8 cellular contexts compared by ENCODE assay signal in the genomic region with DNA sequence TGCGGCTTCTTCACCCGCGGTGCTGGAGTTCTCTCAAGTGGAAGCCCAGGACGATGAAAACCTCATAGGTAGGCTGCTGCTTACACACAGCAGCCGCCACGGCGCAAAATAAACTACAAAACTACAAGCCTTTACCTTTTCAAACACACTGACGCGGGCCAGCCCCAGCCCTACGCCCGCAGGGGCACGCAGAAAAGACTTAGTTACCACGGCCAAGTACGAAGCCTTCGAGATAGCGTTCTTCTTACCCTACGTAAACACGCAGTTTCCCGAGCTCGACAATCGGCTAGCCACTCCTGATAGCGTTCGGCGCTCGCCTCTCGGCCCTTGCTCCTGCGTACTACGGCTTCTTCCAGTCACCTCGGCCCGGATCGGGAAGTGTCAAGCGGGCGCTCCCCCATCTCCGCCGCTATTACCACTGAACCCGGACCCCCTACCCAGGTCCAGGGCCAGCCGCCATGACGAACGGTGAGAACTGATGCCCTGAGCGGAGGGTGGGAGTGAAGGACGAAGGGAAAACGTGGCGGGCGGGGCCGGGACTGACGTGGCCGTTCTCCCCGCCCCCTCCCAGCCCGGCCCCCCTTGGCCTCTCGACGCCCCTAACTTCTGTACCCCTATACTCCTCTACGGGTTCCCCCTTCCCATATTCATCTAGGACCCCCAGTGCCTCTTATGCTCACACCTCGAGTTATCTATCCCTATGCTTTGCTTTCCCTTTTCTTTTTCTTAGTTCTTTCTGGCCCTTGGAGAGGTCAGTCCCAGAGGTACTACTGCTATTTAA. TPM values are rescaled to one million over a fixed set of nuclear protein-coding genes. Genes with fewer than 3 reads are reported as not detected.
A peak's percentile ranks its signal among the peaks of the same experiment; 100 is the strongest.
DNase-seq lines count a peak whose midpoint lies in the region; ATAC-seq, FAIRE-seq and TF ChIP-seq lines count a peak whose summit lies in the region.

A gene (plus strand): TSS at position 350 of the 781 bp plus-strand sequence. CDS start 109 bp downstream, at position 459.

- H3K27me3 ChIP-seq in Loucy (ENCODE audit: insufficient read depth, low read length, poor library complexity, severe bottlenecking) (no peaks in the 10 kb centered on the region), RWPE2 (ENCODE audit: insufficient read depth, poor library complexity, severe bottlenecking) (no peaks in the 10 kb centered on the region)

- H3K27ac Mint-ChIP-seq in activated T-helper 2 cell treated with anti-CD3 and anti-CD28 coated beads, Interferon-gamma antibody, Interleukin-2, Interleukin-4, amounts not matched to agents 10 μg/mL and 5 μg/mL and 100 μg/mL, durations not matched to agents 14 hours and 24 hours and 36 hours = peak within 1 kb of the TSS; percentile 96
- H3K27ac Mint-ChIP-seq in natural killer cell treated with Interleukin-12 subunit alpha and Interleukin-12 subunit beta and Interleukin-15 and Interleukin-18, amount 100 ng/mL, for 72 hours = peak within 1 kb of the TSS; percentile 81 to 98

- ATAC-seq in RWPE2 (ENCODE audit: low read depth) = peak; percentile 89
- peak; percentile 97 for ATAC-seq in natural killer cell treated with Interleukin-12 subunit alpha and Interleukin-12 subunit beta and Interleukin-15 and Interleukin-18, amount 100 ng/mL, for 72 hours
- ATAC-seq in stimulated activated naive CD8-positive, alpha-beta T cell treated with anti-CD3 and anti-CD28 coated beads, Interleukin-15, Interleukin-2, amounts not matched to agents 100 U/mL and 50 U/mL, for 24 hours = peak; percentile 94

- H3K4me2 ChIP-seq in Loucy (ENCODE audit: low read depth, low read length, poor library complexity, severe bottlenecking) = peak within 1 kb of the TSS; percentile 93

- TF ChIP-seq POLR2A in H54 (IDR thresholded peaks at IDR 0.05; ENCODE audit: low read depth, low read length) = peak; percentile 64

- peaks cover 29% of the 10 kb centered on the region for H3K36me3 Mint-ChIP-seq in activated T-helper 2 cell treated with anti-CD3 and anti-CD28 coated beads, Interferon-gamma antibody, Interleukin-2, Interleukin-4, amounts not matched to agents 10 μg/mL and 5 μg/mL and 100 μg/mL, durations not matched to agents 14 hours and 24 hours and 36 hours (ENCODE audit: low read depth)
- peaks cover 10% of the 10 kb centered on the region for H3K36me3 Mint-ChIP-seq in natural killer cell treated with Interleukin-12 subunit alpha and Interleukin-12 subunit beta and Interleukin-15 and Interleukin-18, amount 100 ng/mL, for 72 hours

- FAIRE-seq in H54 (lab: Jason Lieb, UNC) = no peak

- H3K4me3 ChIP-seq in Loucy (ENCODE audit: low read length, poor library complexity, severe bottlenecking) (peak within 1 kb of the TSS; percentile 88), RWPE2 (ENCODE audit: severe bottlenecking) (peak within 1 kb of the TSS; percentile 89)

- H3K9ac ChIP-seq in Loucy (ENCODE audit: low read depth, low read length, poor library complexity, severe bottlenecking) = peak within 1 kb of the TSS; percentile 80

- peaks cover 32% of the 10 kb centered on the region for H3K79me2 ChIP-seq in Loucy (ENCODE audit: insufficient read depth, low read length)

- H3K9me2 ChIP-seq in Loucy (replicated peaks; ENCODE audit: low read depth, low read length) = no peaks in the 10 kb centered on the region

- H3K4me3 Mint-ChIP-seq in activated T-helper 2 cell treated with anti-CD3 and anti-CD28 coated beads, Interferon-gamma antibody, Interleukin-2, Interleukin-4, amounts not matched to agents 10 μg/mL and 5 μg/mL and 100 μg/mL, durations not matched to agents 14 hours and 24 hours and 36 hours (ENCODE audit: low read depth) = peak within 1 kb of the TSS; percentile 99
- peak within 1 kb of the TSS; percentile 92 for H3K4me3 Mint-ChIP-seq in natural killer cell treated with Interleukin-12 subunit alpha and Interleukin-12 subunit beta and Interleukin-15 and Interleukin-18, amount 100 ng/mL, for 72 hours

- H3K4me1 Mint-ChIP-seq in activated T-helper 2 cell treated with anti-CD3 and anti-CD28 coated beads, Interferon-gamma antibody, Interleukin-2, Interleukin-4, amounts not matched to agents 10 μg/mL and 5 μg/mL and 100 μg/mL, durations not matched to agents 14 hours and 24 hours and 36 hours (ENCODE audit: low read depth) = peaks cover 25% of the 10 kb centered on the region
- H3K4me1 Mint-ChIP-seq in natural killer cell treated with Interleukin-12 subunit alpha and Interleukin-12 subunit beta and Interleukin-15 and Interleukin-18, amount 100 ng/mL, for 72 hours (ENCODE audit: low read depth in 2 of 2) = peaks cover 25 to 34% of the 10 kb centered on the region in 2 donors

- TF ChIP-seq CTCF in Loucy (conservative IDR thresholded peaks at IDR 0.05; ENCODE audit: low read length) (no peak), RWPE2 (IDR thresholded peaks at IDR 0.05; ENCODE audit: poor library complexity, severe bottlenecking) (no peak)

- peaks cover 11% of the 10 kb centered on the region for H4K20me1 ChIP-seq in Loucy (ENCODE audit: insufficient read depth, low read length, poor library complexity, severe bottlenecking)

- no peaks in the 10 kb centered on the region for H3F3A ChIP-seq in Loucy (ENCODE audit: low read depth)

- DNase-seq in EL (peak; percentile 93), H54 (ENCODE audit: insufficient read length, low spot score) (peak; percentile 66), RWPE2 (ENCODE audit: low spot score) (peak; percentile 90), fibroblast of peridontal ligament (ENCODE audit: extremely low read depth) (peak; percentile 96)
- DNase-seq in activated T-helper 2 cell treated with anti-CD3 and anti-CD28 coated beads, Interferon-gamma antibody, Interleukin-2, Interleukin-4, amounts not matched to agents 10 μg/mL and 5 μg/mL and 100 μg/mL, durations not matched to agents 14 hours and 24 hours and 36 hours (ENCODE audit: low spot score) = peak; percentile 88
- DNase-seq in natural killer cell treated with Interleukin-12 subunit alpha and Interleukin-12 subunit beta and Interleukin-15 and Interleukin-18, amount 100 ng/mL, for 72 hours (ENCODE audit: low spot score) = peak; percentile 92
- DNase-seq in stimulated activated naive CD8-positive, alpha-beta T cell treated with anti-CD3 and anti-CD28 coated beads, Interleukin-15, Interleukin-2, amounts not matched to agents 100 U/mL and 50 U/mL, for 24 hours = peak; percentile 87

- H3K9me3 ChIP-seq in Loucy (ENCODE audit: insufficient read depth, low read depth, low read length) (no peaks in the 10 kb centered on the region), RWPE2 (ENCODE audit: severe bottlenecking) (no peaks in the 10 kb centered on the region)

- no peaks in the 10 kb centered on the region for H3K27me3 Mint-ChIP-seq in activated T-helper 2 cell treated with anti-CD3 and anti-CD28 coated beads, Interferon-gamma antibody, Interleukin-2, Interleukin-4, amounts not matched to agents 10 μg/mL and 5 μg/mL and 100 μg/mL, durations not matched to agents 14 hours and 24 hours and 36 hours (ENCODE audit: low read depth)
- H3K27me3 Mint-ChIP-seq in natural killer cell treated with Interleukin-12 subunit alpha and Interleukin-12 subunit beta and Interleukin-15 and Interleukin-18, amount 100 ng/mL, for 72 hours = no peaks in the 10 kb centered on the region

- H3K4me1 ChIP-seq in Loucy (ENCODE audit: insufficient read depth, low read length, poor library complexity, severe bottlenecking) = peaks cover 23% of the 10 kb centered on the region
- peaks cover 9% of the 10 kb centered on the region for H3K4me1 ChIP-seq in RWPE2 (ENCODE audit: insufficient read depth, poor library complexity, severe bottlenecking)

- peak within 1 kb of the TSS; percentile 64 for H3K27ac ChIP-seq in RWPE2 (ENCODE audit: poor library complexity, severe bottlenecking)

- H3K9me3 Mint-ChIP-seq in activated T-helper 2 cell treated with anti-CD3 and anti-CD28 coated beads, Interferon-gamma antibody, Interleukin-2, Interleukin-4, amounts not matched to agents 10 μg/mL and 5 μg/mL and 100 μg/mL, durations not matched to agents 14 hours and 24 hours and 36 hours = no peaks in the 10 kb centered on the region
- no peaks in the 10 kb centered on the region for H3K9me3 Mint-ChIP-seq in natural killer cell treated with Interleukin-12 subunit alpha and Interleukin-12 subunit beta and Interleukin-15 and Interleukin-18, amount 100 ng/mL, for 72 hours

- H2AFZ ChIP-seq in Loucy (ENCODE audit: low read length) = peak within 1 kb of the TSS; percentile 98

- H3K36me3 ChIP-seq in Loucy (ENCODE audit: insufficient read depth, low read length) (peaks cover 5% of the 10 kb centered on the region; the same call in 1 of the 2 replicates), RWPE2 (ENCODE audit: low read depth) (peaks cover 32% of the 10 kb centered on the region)

- intact Hi-C loops in activated T-helper 2 cell treated with anti-CD3 and anti-CD28 coated beads, Interferon-gamma antibody, Interleukin-2, Interleukin-4, amounts not matched to agents 10 μg/mL and 5 μg/mL and 100 μg/mL, durations not matched to agents 14 hours and 24 hours and 36 hours (cut with micrococcal nuclease) = loop anchor here (1.0 to 2.0 kb wide), 5 partner anchors 10 to 128 kb away; a partner anchor contains a TSS

RNA-seq across cellular contexts. Expression of the gene that starts here (rescaled TPM):
- total RNA-seq in activated T-helper 2 cell treated with anti-CD3 and anti-CD28 coated beads, Interferon-gamma antibody, Interleukin-2, Interleukin-4, amounts not matched to agents 10 μg/mL and 5 μg/mL and 100 μg/mL, durations not matched to agents 14 hours and 24 hours and 36 hours = 27.4 and 29.9 TPM in 2 replicates
- 10 to 100 TPM; 40.8 to 53.8 TPM for total RNA-seq in natural killer cell treated with Interleukin-12 subunit alpha and Interleukin-12 subunit beta and Interleukin-15 and Interleukin-18, amount 100 ng/mL, for 72 hours

Comparison
In these comparisons a context has a peak if more than half of its experiments do, and no peak if none do; other contexts are left out.
1. Peak in every context shown above with its lines: DNase-seq, ATAC-seq, H3K4me3 ChIP-seq and H3K27ac ChIP-seq.